In genomic region chr1:17564458-17565393, GRCh38 we compare ENCODE assay signal across 1 cellular context.
TF ChIP-seq lines count a peak whose summit lies in the region.

No MANE protein-coding gene starts in this region.

TF ChIP-seq in HepG2, 621 proteins besides CTCF, POLR2A, EP300 and RAD21 (continued from another document and continues in another):
- TF ChIP-seq ELK4 (CRISPR knock-in tag; IDR thresholded peaks at IDR 0.05; ENCODE audit: borderline replicate concordance), result no peak
- no peak for TF ChIP-seq CCAR2 (optimal IDR thresholded peaks at IDR 0.05; ENCODE audit: low read depth, low read length)
- peak; percentile 82 for TF ChIP-seq GATAD2A (CRISPR knock-in tag; IDR thresholded peaks at IDR 0.05)
- peak; percentile 57 for TF ChIP-seq CEBPG (CRISPR knock-in tag; IDR thresholded peaks at IDR 0.05)
- TF ChIP-seq CERS6 (CRISPR knock-in tag; IDR thresholded peaks at IDR 0.05), result no peak
- TF ChIP-seq ZNF687 (CRISPR knock-in tag; IDR thresholded peaks at IDR 0.05), result peak; percentile 88
- TF ChIP-seq ELF1 (CRISPR knock-in tag; IDR thresholded peaks at IDR 0.05), result no peak
- no peak for TF ChIP-seq MBNL3 (CRISPR knock-in tag; conservative IDR thresholded peaks at IDR 0.05)
- TF ChIP-seq ZNF614 (CRISPR knock-in tag; IDR thresholded peaks at IDR 0.05; ENCODE audit: borderline replicate concordance), result 0 out of 2 replicates have a peak, but pooled peaks have one; percentile 39
- TF ChIP-seq RFXAP (CRISPR knock-in tag; IDR thresholded peaks at IDR 0.05; ENCODE audit: borderline replicate concordance), result no peak
- 0 out of 2 replicates have a peak, but pooled peaks have one; percentile 15 for TF ChIP-seq HDAC2 (CRISPR knock-in tag; IDR thresholded peaks at IDR 0.05)
- TF ChIP-seq ZNF383 (CRISPR knock-in tag; IDR thresholded peaks at IDR 0.05; ENCODE audit: borderline replicate concordance), result no peak
- TF ChIP-seq ZFP82 (CRISPR knock-in tag; IDR thresholded peaks at IDR 0.05; ENCODE audit: borderline replicate concordance), result no peak
- TF ChIP-seq CCDC6 (CRISPR knock-in tag; IDR thresholded peaks at IDR 0.05), result no peak
- 0 out of 2 replicates have a peak, but pooled peaks have one; percentile 39 for TF ChIP-seq ZSCAN25 (CRISPR knock-in tag; IDR thresholded peaks at IDR 0.05)
- no peak for TF ChIP-seq TMF1 (CRISPR knock-in tag; IDR thresholded peaks at IDR 0.05; ENCODE audit: low read depth)
- TF ChIP-seq ZBTB10 (CRISPR knock-in tag; IDR thresholded peaks at IDR 0.05; ENCODE audit: borderline replicate concordance), result 0 out of 2 replicates have a peak, but pooled peaks have one; percentile 35
- TF ChIP-seq RBAK (CRISPR knock-in tag; IDR thresholded peaks at IDR 0.05), result no peak
- TF ChIP-seq ZEB1 (IDR thresholded peaks at IDR 0.05; ENCODE audit: insufficient replicate concordance, low read depth), result no peak
- TF ChIP-seq TOPORS (CRISPR knock-in tag; IDR thresholded peaks at IDR 0.05), result no peak
- TF ChIP-seq FOXK1 (CRISPR knock-in tag; IDR thresholded peaks at IDR 0.05; ENCODE audit: borderline replicate concordance, low read depth), result no peak
- no peak for TF ChIP-seq FOSL1 (CRISPR knock-in tag; IDR thresholded peaks at IDR 0.05; ENCODE audit: borderline replicate concordance)
- TF ChIP-seq SNRNP70 (IDR thresholded peaks at IDR 0.05; ENCODE audit: low read depth, low read length), result no peak
- TF ChIP-seq ZNF652 (CRISPR knock-in tag; IDR thresholded peaks at IDR 0.05; ENCODE audit: borderline replicate concordance, low read depth), result no peak
- TF ChIP-seq EHMT2 (IDR thresholded peaks at IDR 0.05; ENCODE audit: borderline replicate concordance, low read depth, low read length), result no peak
- no peak for TF ChIP-seq AGO2 (optimal IDR thresholded peaks at IDR 0.05; ENCODE audit: low read depth, low read length)
- no peak; the same call in 1 of the 2 replicates for TF ChIP-seq SALL1 (CRISPR knock-in tag; IDR thresholded peaks at IDR 0.05)
- no peak for TF ChIP-seq ZC3H13 (CRISPR knock-in tag; IDR thresholded peaks at IDR 0.05)
- TF ChIP-seq FOXA1 (IDR thresholded peaks at IDR 0.05), result no peak
- peak; percentile 64 for TF ChIP-seq FOXA1 (CRISPR knock-in tag; IDR thresholded peaks at IDR 0.05)
- TF ChIP-seq SMAD9 (CRISPR knock-in tag; IDR thresholded peaks at IDR 0.05), result no peak
- no peak for TF ChIP-seq ZNF224 (CRISPR knock-in tag; IDR thresholded peaks at IDR 0.05)
- no peak for TF ChIP-seq ZZZ3 (CRISPR knock-in tag; IDR thresholded peaks at IDR 0.05; ENCODE audit: borderline replicate concordance)
- peak; percentile 86 for TF ChIP-seq HNF4G (IDR thresholded peaks at IDR 0.05; ENCODE audit: borderline replicate concordance, low read depth, low read length)
- TF ChIP-seq HNF4G (CRISPR knock-in tag; IDR thresholded peaks at IDR 0.05; ENCODE audit: borderline replicate concordance, low read depth), result no peak; the same call in 1 of the 2 replicates
- TF ChIP-seq PAWR (CRISPR knock-in tag; IDR thresholded peaks at IDR 0.05; ENCODE audit: borderline replicate concordance), result no peak
- TF ChIP-seq ZHX2 (IDR thresholded peaks at IDR 0.05; ENCODE audit: low read depth), result no peak
- TF ChIP-seq ZHX2 (CRISPR knock-in tag; IDR thresholded peaks at IDR 0.05; ENCODE audit: borderline replicate concordance), result no peak
- no peak for TF ChIP-seq GLMP (CRISPR knock-in tag; IDR thresholded peaks at IDR 0.05; ENCODE audit: borderline replicate concordance)
- TF ChIP-seq TFAP4 (IDR thresholded peaks at IDR 0.05; ENCODE audit: borderline replicate concordance, low read depth), result peak; percentile 85; the same call in 1 of the 2 replicates
- TF ChIP-seq ATM (IDR thresholded peaks at IDR 0.05; ENCODE audit: borderline replicate concordance), result no peak
- TF ChIP-seq ZNF160 (CRISPR knock-in tag; IDR thresholded peaks at IDR 0.05), result no peak
- TF ChIP-seq ZBTB8A (CRISPR knock-in tag; IDR thresholded peaks at IDR 0.05; ENCODE audit: borderline replicate concordance, low read depth), result no peak
- no peak for TF ChIP-seq DMTF1 (CRISPR knock-in tag; IDR thresholded peaks at IDR 0.05)
- no peak for TF ChIP-seq SP1 (IDR thresholded peaks at IDR 0.05)
- TF ChIP-seq SP1 (CRISPR knock-in tag; IDR thresholded peaks at IDR 0.05), result no peak
- TF ChIP-seq ESRRA (CRISPR knock-in tag; IDR thresholded peaks at IDR 0.05; ENCODE audit: low read depth), result no peak; the same call in 1 of the 2 replicates
- TF ChIP-seq ADNP (CRISPR knock-in tag; IDR thresholded peaks at IDR 0.05), result no peak
